10 cellular contexts compared by ENCODE assay signal in the genomic region with DNA sequence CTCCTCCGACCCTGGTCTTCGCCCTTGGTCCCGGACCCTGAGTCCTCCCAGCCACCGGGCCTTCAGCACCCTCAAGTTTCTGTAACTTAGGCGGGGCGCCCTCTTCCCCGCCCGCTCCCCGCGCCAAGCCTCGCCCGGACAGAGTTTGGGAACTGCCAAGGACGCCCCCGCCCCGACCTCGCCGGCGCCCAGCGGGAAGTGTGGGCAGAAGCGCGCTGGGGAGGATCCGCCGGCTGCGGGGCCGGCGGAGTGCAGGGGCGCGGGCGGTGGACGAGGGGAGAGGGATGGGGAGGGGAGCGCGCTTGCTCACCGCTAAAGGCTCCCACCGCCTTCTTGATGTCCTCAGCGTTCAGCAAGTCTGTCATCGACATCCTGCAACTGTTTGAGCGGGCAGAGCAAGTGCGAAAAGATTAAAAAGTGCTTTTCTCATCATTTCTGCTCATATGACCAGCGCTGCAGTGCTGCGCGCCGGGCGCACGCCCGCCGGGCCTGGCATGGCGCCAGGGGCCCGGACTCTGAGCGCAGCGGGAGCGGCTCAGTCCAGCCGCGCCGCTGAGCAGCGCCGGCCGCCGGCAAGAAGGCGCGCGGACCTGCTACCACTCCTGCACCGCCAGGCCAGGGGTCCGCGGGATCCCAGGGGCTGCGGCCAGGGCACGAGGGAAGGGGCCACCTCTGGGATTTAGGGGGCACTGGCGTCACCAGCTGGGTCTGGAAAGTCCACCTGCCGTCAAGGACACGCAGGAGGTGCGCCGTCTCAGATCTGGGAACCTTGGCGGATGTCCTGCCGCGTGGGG. TPM values are rescaled to one million over a fixed set of nuclear protein-coding genes. Genes with fewer than 3 reads are reported as not detected.
DNase-seq lines count a peak whose midpoint lies in the region; ATAC-seq, FAIRE-seq and TF ChIP-seq lines count a peak whose summit lies in the region.
"Had no signal": no experiment of that assay in that cellular context is flagged by ENCODE, and none has a peak within 500 bp of the region (broad histone marks: within the 10 kb centered on the region; RNA-seq: fewer than 3 reads in every experiment).

A gene with protein sequence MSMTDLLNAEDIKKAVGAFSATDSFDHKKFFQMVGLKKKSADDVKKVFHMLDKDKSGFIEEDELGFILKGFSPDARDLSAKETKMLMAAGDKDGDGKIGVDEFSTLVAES (minus strand): TSS at position 401 of the 794 bp plus-strand sequence. CDS start 30 bp downstream, at position 371.

- no peak for ATAC-seq in HG02885 (IDR thresholded peaks at IDR 0.05; ENCODE audit: poor library complexity, unreplicated experiment)

- no peak within 1 kb of the TSS for H3K14ac ChIP-seq in mesenchymal stem cell (ENCODE audit: low read length in 2 of 2)

- H2AK5ac ChIP-seq in mesenchymal stem cell (ENCODE audit: low read length, severe bottlenecking), result no peak within 1 kb of the TSS

- no TSS peak for BruUV-seq in A673 (replicated peaks; lab: Mats Ljungman, UMichigan)

- H4K8ac ChIP-seq in mesenchymal stem cell (ENCODE audit: low read length), result no peak within 1 kb of the TSS

- no peak for TF ChIP-seq POLR2A in GM12892 (IDR thresholded peaks at IDR 0.05; ENCODE audit: low read depth, low read length)

- peak within 1 kb of the TSS; percentile 17 for H3K4me3 ChIP-seq in A673 (ENCODE audit: low read depth, low read length, poor library complexity, severe bottlenecking)
- peak within 1 kb of the TSS; percentile 69 for H3K4me3 ChIP-seq in HUES48 (ENCODE audit: low read depth, low read length)
- peak within 1 kb of the TSS; percentile 18 to 41 for H3K4me3 ChIP-seq in mesenchymal stem cell (ENCODE audit: insufficient read depth in 1 of 2, low read depth in 1 of 2, low read length in 2 of 2)

- FAIRE-seq in GM12892 (lab: Jason Lieb, UNC), result no peak
- FAIRE-seq: GM18507 had no signal

- 5% methylated on average over 60 of the region's 74 CpGs for WGBS in mesenchymal stem cell

- H3K9me3 ChIP-seq in A673 (ENCODE audit: low read depth, low read length, poor library complexity, severe bottlenecking), result no peaks in the 10 kb centered on the region
- H3K9me3 ChIP-seq in HUES48 (ENCODE audit: control insufficient read depth, insufficient read depth, low read length), result no peaks in the 10 kb centered on the region
- no peaks in the 10 kb centered on the region for H3K9me3 ChIP-seq in mesenchymal stem cell (ENCODE audit: control insufficient read depth, low read length)

- intact Hi-C loops in A673 (cut with micrococcal nuclease; ENCODE audit: unreplicated experiment), result no loop called here

- no peak within 1 kb of the TSS for H2AFZ ChIP-seq in mesenchymal stem cell (ENCODE audit: low read depth, low read length)

- no peak within 1 kb of the TSS for H2BK15ac ChIP-seq in mesenchymal stem cell (ENCODE audit: low read depth, poor library complexity, severe bottlenecking)

- CTCF ChIA-PET in A673 (lab: Charles Lee), result no interaction called here

- H3K4me2 ChIP-seq in mesenchymal stem cell (ENCODE audit: low read length, poor library complexity, severe bottlenecking), result peak within 1 kb of the TSS; percentile 58

- H3K79me1 ChIP-seq in mesenchymal stem cell (replicated peaks; ENCODE audit: low read length, poor library complexity, severe bottlenecking), result no peaks in the 10 kb centered on the region

- H3K27me3 ChIP-seq in A673 (replicated peaks; ENCODE audit: insufficient read depth, low read depth, low read length, poor library complexity), result peaks cover 77% of the 10 kb centered on the region
- peaks cover 49% of the 10 kb centered on the region for H3K27me3 ChIP-seq in HUES48 (ENCODE audit: control insufficient read depth, insufficient read depth, low read length)
- peaks cover 88 to 99% of the 10 kb centered on the region in 2 experiments for H3K27me3 ChIP-seq in mesenchymal stem cell (ENCODE audit: control insufficient read depth in 1 of 2, insufficient read depth in 1 of 2, low read length in 2 of 2)

- H4K91ac ChIP-seq in mesenchymal stem cell (ENCODE audit: low read length), result no peak within 1 kb of the TSS

- no peak within 1 kb of the TSS for H3K4ac ChIP-seq in mesenchymal stem cell (ENCODE audit: low read depth in 1 of 2, low read length in 2 of 2)

- H3K36me3 ChIP-seq in A673 (ENCODE audit: insufficient read depth, low read length, poor library complexity, severe bottlenecking) (no peaks in the 10 kb centered on the region), HUES48 (ENCODE audit: control insufficient read depth, insufficient read depth, low read length) (no peaks in the 10 kb centered on the region), mesenchymal stem cell (ENCODE audit: control insufficient read depth in 1 of 2, insufficient read depth in 2 of 2, low read depth in 1 of 2, low read length in 2 of 2) (no peaks in the 10 kb centered on the region)

- no peak within 1 kb of the TSS for H3K18ac ChIP-seq in mesenchymal stem cell (ENCODE audit: low read depth in 1 of 2, low read length in 2 of 2)

- TF ChIP-seq CTCF in A673 (conservative IDR thresholded peaks at IDR 0.05; ENCODE audit: low read depth, low read length), result no peak

- H3K23ac ChIP-seq in mesenchymal stem cell (ENCODE audit: low read length in 2 of 2), result peak within 1 kb of the TSS in 1 of 2 experiments; percentile 47

- POLR2A ChIA-PET in A673 (lab: Charles Lee; ENCODE audit: low non-redundant PET), result no interaction called here

- H3K27ac ChIP-seq in A673 (ENCODE audit: low read depth, low read length, poor library complexity, severe bottlenecking) (no peak within 1 kb of the TSS), HUES48 (ENCODE audit: low read depth, low read length) (no peak within 1 kb of the TSS), mesenchymal stem cell (ENCODE audit: low read length, poor library complexity, severe bottlenecking) (no peak within 1 kb of the TSS)

- H2BK12ac ChIP-seq in mesenchymal stem cell (ENCODE audit: low read length in 2 of 2), result no peak within 1 kb of the TSS

- no peaks in the 10 kb centered on the region for H3K4me1 ChIP-seq in A673 (ENCODE audit: insufficient read depth, low read length, poor library complexity, severe bottlenecking)
- H3K4me1 ChIP-seq in HUES48 (ENCODE audit: control insufficient read depth, insufficient read depth, low read length), result peaks cover 5% of the 10 kb centered on the region; the same call in 1 of the 2 replicates
- H3K4me1 ChIP-seq in mesenchymal stem cell (ENCODE audit: control insufficient read depth, insufficient read depth, low read depth, low read length), result peaks cover 23% of the 10 kb centered on the region

- H3K9ac ChIP-seq in HUES48 (ENCODE audit: low read depth, low read length) (no peak within 1 kb of the TSS; the same call in 1 of the 2 replicates), mesenchymal stem cell (ENCODE audit: low read length) (no peak within 1 kb of the TSS)

- no peak within 1 kb of the TSS for H2BK120ac ChIP-seq in mesenchymal stem cell (ENCODE audit: low read depth, low read length)

- DNase-seq in A673 (ENCODE audit: low spot score), result peak; percentile 37
- DNase-seq in cerebellum (ENCODE audit: low spot score), result peak; percentile 39
- peak; percentile 24 for DNase-seq in mesenchymal stem cell
- no peak for DNase-seq in GM12892 (ENCODE audit: insufficient read length)
- DNase-seq in NCI-H446 (lab: John Stamatoyannopoulos, UW), result no peak
- DNase-seq in SKM-1 treated with dmso at 0.1 percent for 144 hours (lab: John Stamatoyannopoulos, UW; ENCODE audit: unreplicated experiment), result no peak

- no peak within 1 kb of the TSS for H2BK5ac ChIP-seq in mesenchymal stem cell (ENCODE audit: low read depth, low read length, poor library complexity, severe bottlenecking)

RNA-seq across cellular contexts. Expression of the gene that starts here (rescaled TPM):
- total RNA-seq in A673 (2021), result not detected in 2 replicates
- total RNA-seq in cerebellum, result 0.91 TPM
- not detected for polyA plus RNA-seq in mesenchymal stem cell (2013, experiment 1 of 2)
- polyA plus RNA-seq in mesenchymal stem cell (2013, experiment 2 of 2), result not detected
- not detected for polyA plus RNA-seq in GM12892 (2012; ENCODE audit: missing spikeins)
- total RNA-seq: renal cortical epithelial cell had no signal

Comparison
In these comparisons a context has a peak if more than half of its experiments do, and no peak if none do; other contexts are left out.
1. Peak in DNase-seq and H3K4me3 ChIP-seq in A673; RNA of the gene not detected or under 1 TPM.
2. Peak in DNase-seq in cerebellum; RNA of the gene not detected or under 1 TPM.
3. H3K4me3 ChIP-seq: peak in every context shown above with its lines; median percentile 69 in HUES48; 30 in mesenchymal stem cell; 17 in A673.